In the genomic region with DNA sequence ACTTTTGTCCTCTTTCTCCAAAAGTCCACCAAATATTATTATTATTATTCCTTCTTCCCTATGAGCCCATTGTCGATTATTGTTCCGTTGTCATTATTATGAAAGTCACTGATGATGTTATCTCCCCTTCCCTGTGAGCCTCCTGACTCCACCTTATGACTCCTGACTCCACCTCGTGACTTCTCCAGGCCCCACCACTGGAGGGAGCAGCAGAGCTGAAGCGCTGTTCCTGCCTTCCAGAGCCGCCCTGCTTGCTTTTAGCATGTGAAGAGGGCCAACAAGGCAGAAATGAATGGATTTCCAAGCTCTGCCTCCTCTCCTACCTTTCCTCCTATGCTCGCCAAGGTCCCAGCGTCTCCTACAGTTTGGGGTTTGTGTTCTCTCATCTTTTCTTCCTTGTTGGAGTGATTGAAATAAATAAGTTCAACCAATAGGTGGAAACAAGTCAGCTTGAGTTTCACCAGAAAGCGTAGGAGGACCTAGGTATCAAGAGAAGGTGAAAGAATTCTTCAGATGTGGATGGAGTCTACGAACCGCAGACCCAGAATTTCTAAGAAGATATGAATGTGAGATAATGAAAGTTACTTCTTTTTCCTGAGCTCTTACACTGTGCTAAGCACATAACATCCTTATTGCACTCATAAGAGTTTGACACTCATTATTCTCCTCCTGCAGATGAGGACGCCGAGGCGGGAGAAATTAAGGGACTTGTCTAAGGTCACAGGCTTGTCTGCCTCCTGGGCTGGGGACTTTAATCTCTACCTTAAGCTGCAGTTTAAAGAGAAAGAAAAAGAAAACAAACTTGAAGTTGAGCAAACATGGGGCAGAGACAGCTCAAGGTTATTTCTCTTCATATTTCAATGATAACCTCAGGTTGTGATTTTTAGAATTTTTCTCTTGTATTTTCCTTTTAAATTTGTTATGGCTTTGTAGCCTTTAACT, we compare ENCODE assay signal across 8 cellular contexts. TPM values are rescaled to one million over a fixed set of nuclear protein-coding genes. Genes with fewer than 3 reads are reported as not detected.
DNase-seq lines count a peak whose midpoint lies in the region; ATAC-seq, FAIRE-seq and TF ChIP-seq lines count a peak whose summit lies in the region.
"Had no signal": no experiment of that assay in that cellular context is flagged by ENCODE, and none has a peak within 500 bp of the region (broad histone marks: within the 10 kb centered on the region; RNA-seq: fewer than 3 reads in every experiment).

No MANE protein-coding gene starts in this region.

- POLR2A ChIA-PET in activated CD4-positive, alpha-beta memory T cell treated with anti-CD3 and anti-CD28 coated beads for 36 hours (lab: Charles Lee), result no interaction called here

- peaks cover 2% of the 10 kb centered on the region for H3K4me1 Mint-ChIP-seq in activated CD4-positive, alpha-beta memory T cell treated with anti-CD3 and anti-CD28 coated beads for 36 hours (ENCODE audit: low read depth)
- H3K4me1 Mint-ChIP-seq in nephron progenitor cell, result peaks cover 6% of the 10 kb centered on the region

- DNase-seq in HuH-7.5 (ENCODE audit: low spot score) (peak; percentile 15), nephron progenitor cell (peak; percentile 13), uterus (no peak), frontal cortex (ENCODE audit: low spot score in 2 of 2) (no peak)
- peak; percentile 24 for DNase-seq in activated CD4-positive, alpha-beta memory T cell treated with anti-CD3 and anti-CD28 coated beads for 36 hours

- no peak overlapping the region for H3K4me3 Mint-ChIP-seq in activated CD4-positive, alpha-beta memory T cell treated with anti-CD3 and anti-CD28 coated beads for 36 hours
- H3K4me3 Mint-ChIP-seq in nephron progenitor cell, result no peak overlapping the region

- H3K27ac ChIP-seq in uterus, result no peak overlapping the region

- no peaks in the 10 kb centered on the region for H3K27me3 ChIP-seq in uterus

- H3K27ac Mint-ChIP-seq in activated CD4-positive, alpha-beta memory T cell treated with anti-CD3 and anti-CD28 coated beads for 36 hours, result no peak overlapping the region
- no peak overlapping the region for H3K27ac Mint-ChIP-seq in nephron progenitor cell

- no peaks in the 10 kb centered on the region for H3K27me3 Mint-ChIP-seq in activated CD4-positive, alpha-beta memory T cell treated with anti-CD3 and anti-CD28 coated beads for 36 hours
- H3K27me3 Mint-ChIP-seq in nephron progenitor cell (ENCODE audit: low read depth, poor library complexity), result peaks cover 4% of the 10 kb centered on the region

- CTCF ChIA-PET in activated CD4-positive, alpha-beta memory T cell treated with anti-CD3 and anti-CD28 coated beads for 36 hours (lab: Charles Lee), result interaction anchor here (0.5 kb wide), 1 partner anchor 327 kb away, joined by 3 read pairs; no protein-coding TSS in a partner anchor

- intact Hi-C loops in activated CD4-positive, alpha-beta memory T cell treated with anti-CD3 and anti-CD28 coated beads for 36 hours (cut with micrococcal nuclease), result loop anchor here (2.0 kb wide), 1 partner anchor 370 kb away; no protein-coding TSS in a partner anchor
- intact Hi-C loops in uterus (cut with DNase I; ENCODE audit: low total_unique reads), result no loop called here

- H3K36me3 Mint-ChIP-seq in activated CD4-positive, alpha-beta memory T cell treated with anti-CD3 and anti-CD28 coated beads for 36 hours, result no peaks in the 10 kb centered on the region
- no peaks in the 10 kb centered on the region for H3K36me3 Mint-ChIP-seq in nephron progenitor cell (ENCODE audit: low read depth)

- no peak for FAIRE-seq in frontal cortex (lab: Jason Lieb, UNC)
- FAIRE-seq: islet of Langerhans had no signal

- H3K9me3 Mint-ChIP-seq in activated CD4-positive, alpha-beta memory T cell treated with anti-CD3 and anti-CD28 coated beads for 36 hours, result no peaks in the 10 kb centered on the region
- no peaks in the 10 kb centered on the region for H3K9me3 Mint-ChIP-seq in nephron progenitor cell

- no peak overlapping the region for H3K4me3 ChIP-seq in uterus

- no peak for ATAC-seq in HG02798 (IDR thresholded peaks at IDR 0.05; ENCODE audit: poor library complexity, unreplicated experiment)

- TF ChIP-seq CTCF in GM12873 (IDR thresholded peaks at IDR 0.05; ENCODE audit: insufficient read depth, low read depth, low read length, missing control alignments) (peak; percentile 54), nephron progenitor cell (IDR thresholded peaks at IDR 0.05) (peak; percentile 13), uterus (IDR thresholded peaks at IDR 0.05) (no peak)

- no peak for TF ChIP-seq POLR2A in uterus (IDR thresholded peaks at IDR 0.05)

- no peaks in the 10 kb centered on the region for H3K9me3 ChIP-seq in uterus

- no peaks in the 10 kb centered on the region for H3K4me1 ChIP-seq in uterus

- no peaks in the 10 kb centered on the region for H3K36me3 ChIP-seq in uterus

RNA-seq across cellular contexts. Expression of a gene that starts 26.1 kb away (rescaled TPM):
- total RNA-seq in activated CD4-positive, alpha-beta memory T cell treated with anti-CD3 and anti-CD28 coated beads for 36 hours, result not detected
- 1 to 10 TPM in 1 of 4 donors, under 1 TPM in 1, not detected in 2; 0.34 to 5.1 TPM for total RNA-seq in uterus
- total RNA-seq in frontal cortex, result 0.82 TPM

Comparison
In these comparisons a context has a peak if more than half of its experiments do, and no peak if none do; other contexts are left out.
1. CTCF ChIP-seq: peak in GM12873 (single experiment) and nephron progenitor cell (single experiment); none in uterus (0 of 4).
2. DNase-seq: peak in HuH-7.5 (single experiment), activated CD4-positive, alpha-beta memory T cell treated with anti-CD3 and anti-CD28 coated beads for 36 hours (single experiment) and nephron progenitor cell (single experiment); none in uterus (0 of 2) and frontal cortex (0 of 2).